ENCODE assay signal across 1 cellular context in genomic region chr20:47357296-47358051, GRCh38.
A peak's percentile ranks its signal among the peaks of the same experiment; 100 is the strongest.
TF ChIP-seq lines count a peak whose summit lies in the region.

No MANE protein-coding gene starts in this region.

TF ChIP-seq in K562, 482 proteins besides CTCF, POLR2A, EP300 and RAD21 (continued from another document and continues in another):
- TF ChIP-seq NFATC3 (IDR thresholded peaks at IDR 0.05): 0 out of 2 replicates have a peak, but pooled peaks have one; percentile 20
- 0 out of 2 replicates have a peak, but pooled peaks have one; percentile 46 for TF ChIP-seq ZNF444 (CRISPR knock-in tag; IDR thresholded peaks at IDR 0.05)
- 0 out of 2 replicates have a peak, but pooled peaks have one; percentile 59 for TF ChIP-seq ZBTB26 (CRISPR knock-in tag; IDR thresholded peaks at IDR 0.05)
- no peak for TF ChIP-seq BDP1 (IDR thresholded peaks at IDR 0.05; ENCODE audit: insufficient read depth, insufficient read length)
- TF ChIP-seq LCOR (CRISPR knock-in tag; IDR thresholded peaks at IDR 0.05): no peak
- 0 out of 4 replicates have a peak, but pooled peaks have one; percentile 15 to 18 for TF ChIP-seq FOXK2 (conservative IDR thresholded peaks at IDR 0.05 in 1 of 2, IDR thresholded peaks at IDR 0.05 in 1 of 2; ENCODE audit: low read depth in 2 of 2)
- 0 out of 2 replicates have a peak, but pooled peaks have one; percentile 9 for TF ChIP-seq HOMEZ (CRISPR knock-in tag; IDR thresholded peaks at IDR 0.05)
- peak; percentile 76 for TF ChIP-seq E4F1 (CRISPR knock-in tag; IDR thresholded peaks at IDR 0.05; ENCODE audit: borderline replicate concordance)
- TF ChIP-seq MTA2 (IDR thresholded peaks at IDR 0.05; ENCODE audit: low read depth): no peak
- no peak for TF ChIP-seq ZNF24 (IDR thresholded peaks at IDR 0.05)
- TF ChIP-seq ADNP (tag; IDR thresholded peaks at IDR 0.05): no peak
- no peak; the same call in 1 of the 2 replicates for TF ChIP-seq PML (IDR thresholded peaks at IDR 0.05; ENCODE audit: low read length)
- peak; percentile 16; the same call in 1 of the 2 replicates for TF ChIP-seq BACH1 (tag; IDR thresholded peaks at IDR 0.05)
- no peak for TF ChIP-seq CEBPG (CRISPR knock-in tag; IDR thresholded peaks at IDR 0.05)
- TF ChIP-seq CEBPG (tag; conservative IDR thresholded peaks at IDR 0.05 in 1 of 2, IDR thresholded peaks at IDR 0.05 in 1 of 2): no peak
- TF ChIP-seq U2AF1 (optimal IDR thresholded peaks at IDR 0.05; ENCODE audit: low read depth, low read length): no peak
- TF ChIP-seq RBM39 (optimal IDR thresholded peaks at IDR 0.05; ENCODE audit: low read depth, low read length): no peak
- no peak for TF ChIP-seq PCBP2 (IDR thresholded peaks at IDR 0.05; ENCODE audit: low read depth, low read length, poor library complexity, severe bottlenecking)
- TF ChIP-seq TFAM (CRISPR knock-in tag; conservative IDR thresholded peaks at IDR 0.05): no peak
- peak; percentile 39; the same call in 1 of the 2 replicates for TF ChIP-seq PATZ1 (CRISPR knock-in tag; IDR thresholded peaks at IDR 0.05; ENCODE audit: borderline replicate concordance)
- TF ChIP-seq ZNF197 (CRISPR knock-in tag; IDR thresholded peaks at IDR 0.05; ENCODE audit: low read depth): peak; percentile 92
- TF ChIP-seq IFI16 (CRISPR knock-in tag; IDR thresholded peaks at IDR 0.05): peak; percentile 60; the same call in 1 of the 2 replicates
- TF ChIP-seq ZNF830 (CRISPR knock-in tag; IDR thresholded peaks at IDR 0.05): peak; percentile 33; the same call in 1 of the 2 replicates
- TF ChIP-seq EWSR1 (IDR thresholded peaks at IDR 0.05; ENCODE audit: borderline replicate concordance, low read depth, partially characterized antibody): no peak
- TF ChIP-seq ZNF431 (CRISPR knock-in tag; IDR thresholded peaks at IDR 0.05): peak; percentile 24; the same call in 1 of the 2 replicates
- TF ChIP-seq ATF2 (CRISPR knock-in tag; IDR thresholded peaks at IDR 0.05): no peak
- TF ChIP-seq SNAPC5 (CRISPR knock-in tag; IDR thresholded peaks at IDR 0.05): no peak
- TF ChIP-seq ZBTB12 (CRISPR knock-in tag; IDR thresholded peaks at IDR 0.05): 0 out of 2 replicates have a peak, but pooled peaks have one; percentile 27
- peak; percentile 71 for TF ChIP-seq POLR2B (IDR thresholded peaks at IDR 0.05; ENCODE audit: low read depth, partially characterized antibody)
- TF ChIP-seq SRSF3 (IDR thresholded peaks at IDR 0.05; ENCODE audit: insufficient read depth, low read length): no peak
- TF ChIP-seq CUX1 (CRISPR knock-in tag; IDR thresholded peaks at IDR 0.05): peak; percentile 94
- no peak for TF ChIP-seq CHD4 (IDR thresholded peaks at IDR 0.05; ENCODE audit: insufficient read depth, insufficient replicate concordance, low read depth, low read length, poor library complexity, severe bottlenecking)
- TF ChIP-seq HDAC8 (tag; IDR thresholded peaks at IDR 0.05): peak; percentile 60; the same call in 1 of the 2 replicates
- TF ChIP-seq MAFK (IDR thresholded peaks at IDR 0.05; ENCODE audit: low read length): peak; percentile 78
- TF ChIP-seq FOS (IDR thresholded peaks at IDR 0.05; ENCODE audit: extremely low read depth, insufficient read length): no peak
- TF ChIP-seq SLC30A9 (CRISPR knock-in tag; IDR thresholded peaks at IDR 0.05): no peak
- no peak for TF ChIP-seq KLF1 (tag; IDR thresholded peaks at IDR 0.05)
- peak; percentile 93 for TF ChIP-seq ZNF644 (tag; IDR thresholded peaks at IDR 0.05; ENCODE audit: low read depth)
- TF ChIP-seq NCOA4 (IDR thresholded peaks at IDR 0.05; ENCODE audit: partially characterized antibody): no peak
- TF ChIP-seq THRAP3 (IDR thresholded peaks at IDR 0.05; ENCODE audit: borderline replicate concordance): no peak
- TF ChIP-seq SP2 (IDR thresholded peaks at IDR 0.05; ENCODE audit: extremely low read depth, low read depth, low read length, poor library complexity, severe bottlenecking): no peak
- 0 out of 2 replicates have a peak, but pooled peaks have one; percentile 29 for TF ChIP-seq PTRF (tag; IDR thresholded peaks at IDR 0.05)
- TF ChIP-seq FOXA1 (IDR thresholded peaks at IDR 0.05; ENCODE audit: borderline replicate concordance): no peak
- TF ChIP-seq HDAC1 (IDR thresholded peaks at IDR 0.05): peak in 1 of 2 experiments; percentile 75; a peak in 2 of 4 replicates
- TF ChIP-seq BCL6 (CRISPR knock-in tag; IDR thresholded peaks at IDR 0.05): no peak; the same call in 1 of the 2 replicates
- peak; percentile 92; the same call in 1 of the 2 replicates for TF ChIP-seq PHB (CRISPR knock-in tag; IDR thresholded peaks at IDR 0.05)
- TF ChIP-seq NFXL1 (CRISPR knock-in tag; IDR thresholded peaks at IDR 0.05): 0 out of 2 replicates have a peak, but pooled peaks have one; percentile 24
- TF ChIP-seq ZNF449 (CRISPR knock-in tag; IDR thresholded peaks at IDR 0.05): peak; percentile 75; the same call in 1 of the 2 replicates
- no peak for TF ChIP-seq NUFIP1 (IDR thresholded peaks at IDR 0.05; ENCODE audit: partially characterized antibody)
- TF ChIP-seq HDAC2 (IDR thresholded peaks at IDR 0.05): peak; percentile 64; the same call in 1 of the 2 replicates
